ENCODE assay signal across 10 cellular contexts in genomic region chr16:4392382-4393242, GRCh38. TPM values are rescaled to one million over a fixed set of nuclear protein-coding genes. Genes with fewer than 3 reads are reported as not detected.
A peak's percentile ranks its signal among the peaks of the same experiment; 100 is the strongest.
DNase-seq lines count a peak whose midpoint lies in the region; ATAC-seq, FAIRE-seq and TF ChIP-seq lines count a peak whose summit lies in the region.
"Had no signal": no experiment of that assay in that cellular context is flagged by ENCODE, and none has a peak within 500 bp of the region (broad histone marks: within the 10 kb centered on the region; RNA-seq: fewer than 3 reads in every experiment).

No MANE protein-coding gene starts in this region.

- peak overlapping the region; percentile 74 for H3K56ac ChIP-seq in H9 (ENCODE audit: insufficient read length, low read depth, low read length)

- H3K4me3 ChIP-seq in left ventricle myocardium inferior (no peak overlapping the region), skeletal muscle tissue (ENCODE audit: low read length in 3 of 3) (no peak overlapping the region), HepG2 (replicated peaks in 1 of 3; ENCODE audit: insufficient read depth in 1 of 3, low read depth in 2 of 3, low read length in 3 of 3) (no peak overlapping the region)

- peaks cover 4 to 6% (median 5%) of the 10 kb centered on the region in 3 experiments; a peak in 3 of 7 replicates for H3K36me3 Mint-ChIP-seq in H9 (ENCODE audit: insufficient read depth in 1 of 3, low read depth in 3 of 3)
- peaks cover 2% of the 10 kb centered on the region; the same call in 1 of the 2 replicates for H3K36me3 Mint-ChIP-seq in WTC11
- no peaks in the 10 kb centered on the region for H3K36me3 Mint-ChIP-seq in activated naive CD4-positive, alpha-beta T cell treated with anti-CD3 and anti-CD28 coated beads for 36 hours (ENCODE audit: low read depth)

- no peaks in the 10 kb centered on the region for H3K79me2 ChIP-seq in H9 (ENCODE audit: insufficient read depth, low read length)
- no peaks in the 10 kb centered on the region for H3K79me2 ChIP-seq in HepG2 (ENCODE audit: insufficient read depth, low read length)

- H3K23ac ChIP-seq in H9 (ENCODE audit: insufficient read length, low read depth, low read length) = no peak overlapping the region

- peak overlapping the region; percentile 39 for H3K4ac ChIP-seq in H9 (ENCODE audit: low read depth, low read length)

- TF ChIP-seq POLR2A in HepG2 (IDR thresholded peaks at IDR 0.05; ENCODE audit: insufficient read depth in 1 of 2, low read depth in 2 of 2, low read length in 2 of 2) = no peak

- DNase-seq in H9 (peak; percentile 94), WTC11 (ENCODE audit: low spot score) (peak; percentile 81), left ventricle myocardium inferior (peak; percentile 27), HepG2 (ENCODE audit: low spot score) (no peak), germinal center (ENCODE audit: low spot score) (no peak)
- DNase-seq in activated CD4-positive, alpha-beta T cell treated with anti-CD3 and anti-CD28 coated beads for 1 hour = no peak
- DNase-seq in activated naive CD4-positive, alpha-beta T cell treated with anti-CD3 and anti-CD28 coated beads for 36 hours = no peak
- DNase-seq: activated CD4-positive, CD25-positive, alpha-beta regulatory T cell treated with anti-CD3 and anti-CD28 coated beads, Interleukin-2, amount 50 U/mL, for 72 hours had no signal

- H3K27me3 ChIP-seq in H9 (ENCODE audit: insufficient read depth, low read length) (no peaks in the 10 kb centered on the region), left ventricle myocardium inferior (ENCODE audit: low read depth) (no peaks in the 10 kb centered on the region), skeletal muscle tissue (ENCODE audit: control insufficient read depth in 3 of 3, insufficient read depth in 3 of 3, low read length in 3 of 3) (no peaks in the 10 kb centered on the region), HepG2 (ENCODE audit: control insufficient read depth in 1 of 2, insufficient read depth in 2 of 2, low read length in 2 of 2) (no peaks in the 10 kb centered on the region)

- H4K20me1 ChIP-seq in H9 (ENCODE audit: control insufficient read depth, insufficient read depth, insufficient read length) (no peaks in the 10 kb centered on the region), HepG2 (ENCODE audit: insufficient read depth, low read length) (no peaks in the 10 kb centered on the region)

- no peak overlapping the region for H3T11ph ChIP-seq in H9 (ENCODE audit: low read length)

- H2BK120ac ChIP-seq in H9 (ENCODE audit: low read depth, low read length, poor library complexity, severe bottlenecking) = peak overlapping the region; percentile 93

- no peaks in the 10 kb centered on the region for H3K79me1 ChIP-seq in H9 (ENCODE audit: insufficient read depth, low read depth, low read length, poor library complexity, severe bottlenecking)

- POLR2A ChIA-PET in WTC11 (lab: Charles Lee) = interaction anchor here (0.6 to 3.2 kb wide), 12 partner anchors 10 to 214 kb away, joined by 3 to 25 read pairs (median 6); partner anchors contain the start of genes PAM16 and TFAP4
- POLR2A ChIA-PET in HepG2 (lab: Yijun Ruan, JAX) = interaction anchor here (1.2 to 1.6 kb wide), 2 partner anchors 18 to 47 kb away, joined by 3 read pairs; no protein-coding TSS in a partner anchor

- H2AK5ac ChIP-seq in H9 (ENCODE audit: insufficient read length, low read length) = peak overlapping the region; percentile 76

- TF ChIP-seq RAD21 in HepG2 (CRISPR knock-in tag; IDR thresholded peaks at IDR 0.05) = no peak

- peak overlapping the region; percentile 83 for H4K5ac ChIP-seq in H9 (ENCODE audit: insufficient read length, low read depth, low read length)

- H3K27me3 Mint-ChIP-seq in H9 (ENCODE audit: low read depth) (no peaks in the 10 kb centered on the region), WTC11 (ENCODE audit: low read depth) (no peaks in the 10 kb centered on the region)
- H3K27me3 Mint-ChIP-seq in activated naive CD4-positive, alpha-beta T cell treated with anti-CD3 and anti-CD28 coated beads for 36 hours (ENCODE audit: low read depth) = no peaks in the 10 kb centered on the region

- peak overlapping the region; percentile 80 for H2BK5ac ChIP-seq in H9 (ENCODE audit: insufficient read length, low read length)

- CTCF ChIA-PET in WTC11 (lab: Charles Lee) (interaction anchor here (0.6 to 9.6 kb wide), 27 partner anchors 10 to 433 kb away, joined by 3 to 316 read pairs (median 5); partner anchors contain the start of genes MGRN1, PAM16, TFAP4 and VASN), HepG2 (lab: Yijun Ruan, JAX; ENCODE audit: low intra/inter-chr PET ratio, low total read pairs) (no interaction called here)
- CTCF ChIA-PET in activated naive CD4-positive, alpha-beta T cell treated with anti-CD3 and anti-CD28 coated beads for 36 hours (lab: Charles Lee) = interaction anchor here (0.6 to 4.2 kb wide), 2 partner anchors 10 to 212 kb away, joined by 3 to 25 read pairs; no protein-coding TSS in a partner anchor

- no CpG with 5 or more reads among the region's 27 CpGs for WGBS in H9 (ENCODE audit: extremely low coverage, insufficient read length, low lambda C conversion rate)
- 97% methylated on average over 15 of the region's 27 CpGs for WGBS in HepG2 (ENCODE audit: low lambda C conversion rate)

- H3K23me2 ChIP-seq in H9 (ENCODE audit: insufficient read length, low read depth, low read length, poor library complexity, severe bottlenecking) = no peaks in the 10 kb centered on the region

- H3K14ac ChIP-seq in H9 (ENCODE audit: insufficient read depth, low read length) = peak overlapping the region; percentile 78

- H3K4me3 Mint-ChIP-seq in H9 (peak overlapping the region; percentile 32 to 56), WTC11 (peak overlapping the region; percentile 20; the same call in 1 of the 2 replicates)
- H3K4me3 Mint-ChIP-seq in activated naive CD4-positive, alpha-beta T cell treated with anti-CD3 and anti-CD28 coated beads for 36 hours = no peak overlapping the region

- in situ Hi-C loops in HepG2 (cut with HindIII; ENCODE audit: extremely low pct_ligation_motif_present, low pct_unique_long_range_greater_than_20kb) = no loop called here

- peak overlapping the region; percentile 78 for H2BK20ac ChIP-seq in H9 (ENCODE audit: low read depth, low read length, poor library complexity, severe bottlenecking)

- no peak overlapping the region for H2BK15ac ChIP-seq in H9 (ENCODE audit: low read depth, low read length)

- H2AFZ ChIP-seq in H9 (ENCODE audit: low read length) (no peak overlapping the region), HepG2 (ENCODE audit: low read length) (no peak overlapping the region)

- no peaks in the 10 kb centered on the region for H3K9me3 ChIP-seq in H9 (ENCODE audit: control insufficient read depth, low read depth, low read length)
- H3K9me3 ChIP-seq in left ventricle myocardium inferior (replicated peaks) = no peaks in the 10 kb centered on the region
- H3K9me3 ChIP-seq in skeletal muscle tissue (ENCODE audit: control insufficient read depth in 3 of 3, low read length in 3 of 3) = no peaks in the 10 kb centered on the region
- no peaks in the 10 kb centered on the region for H3K9me3 ChIP-seq in HepG2 (ENCODE audit: low read length)

- H3K18ac ChIP-seq in H9 (ENCODE audit: insufficient read length, low read depth, low read length) = peak overlapping the region; percentile 89

- peak overlapping the region; percentile 97 to 99 (median 98) for H3K27ac Mint-ChIP-seq in H9
- H3K27ac Mint-ChIP-seq in WTC11 = peak overlapping the region; percentile 92
- H3K27ac Mint-ChIP-seq in activated naive CD4-positive, alpha-beta T cell treated with anti-CD3 and anti-CD28 coated beads for 36 hours = no peak overlapping the region

- no peak for FAIRE-seq in HepG2 (lab: Jason Lieb, UNC)
- FAIRE-seq: GM18507 had no signal

- H3K9me3 Mint-ChIP-seq in H9 (no peaks in the 10 kb centered on the region), WTC11 (no peaks in the 10 kb centered on the region)
- H3K9me3 Mint-ChIP-seq in activated naive CD4-positive, alpha-beta T cell treated with anti-CD3 and anti-CD28 coated beads for 36 hours = no peaks in the 10 kb centered on the region

- intact Hi-C loops in left ventricle myocardium inferior (cut with micrococcal nuclease) (no loop called here), HepG2 (cut with micrococcal nuclease; ENCODE audit: unreplicated experiment) (no loop called here)
- intact Hi-C loops in activated naive CD4-positive, alpha-beta T cell treated with anti-CD3 and anti-CD28 coated beads for 36 hours (cut with micrococcal nuclease) = no loop called here

- no TSS peak for BruUV-seq in HepG2 (replicated peaks; lab: Mats Ljungman, UMichigan)

- H2BK12ac ChIP-seq in H9 (ENCODE audit: insufficient read length, low read depth, low read length) = peak overlapping the region; percentile 59

- TF ChIP-seq EP300 in HepG2 (IDR thresholded peaks at IDR 0.05; ENCODE audit: low read depth in 2 of 2, low read length in 2 of 2) (no peak), HepG2 (CRISPR knock-in tag; IDR thresholded peaks at IDR 0.05; ENCODE audit: borderline replicate concordance) (no peak)

- H3K4me2 ChIP-seq in H9 (ENCODE audit: insufficient read depth, insufficient read length, low read length) (peak overlapping the region; percentile 11), HepG2 (ENCODE audit: low read depth, low read length) (no peak overlapping the region)

- H3K36me3 ChIP-seq in left ventricle myocardium inferior (peaks cover 17% of the 10 kb centered on the region), skeletal muscle tissue (ENCODE audit: control insufficient read depth in 3 of 3, insufficient read depth in 3 of 3, low read length in 3 of 3) (peaks cover 8 to 21% (median 8%) of the 10 kb centered on the region in 3 donors), HepG2 (replicated peaks in 1 of 2; ENCODE audit: control insufficient read depth in 1 of 2, insufficient read depth in 2 of 2, low read length in 2 of 2) (peaks cover 2 to 9% of the 10 kb centered on the region in 2 experiments; a peak in 2 of 5 replicates)

- peak overlapping the region; percentile 86 for H4K8ac ChIP-seq in H9 (replicated peaks; ENCODE audit: insufficient read length, low read depth, low read length)

- H3K4me1 Mint-ChIP-seq in H9 (peaks cover 41 to 50% of the 10 kb centered on the region in 2 experiments), WTC11 (peaks cover 48% of the 10 kb centered on the region)
- H3K4me1 Mint-ChIP-seq in activated naive CD4-positive, alpha-beta T cell treated with anti-CD3 and anti-CD28 coated beads for 36 hours (ENCODE audit: low read depth) = no peaks in the 10 kb centered on the region

- no peak overlapping the region for H3K9ac ChIP-seq in H9 (ENCODE audit: extremely low read depth, insufficient read length, low read length)
- H3K9ac ChIP-seq in skeletal muscle tissue (ENCODE audit: low read depth in 1 of 3, low read length in 3 of 3) = no peak overlapping the region
- H3K9ac ChIP-seq in HepG2 (ENCODE audit: insufficient read depth, low read depth, low read length) = no peak overlapping the region

- peak; percentile 76 for ATAC-seq in WTC11
- no peak for ATAC-seq in HepG2

- peak overlapping the region; percentile 83 for H3K27ac ChIP-seq in H9 (ENCODE audit: insufficient read length, low read depth, low read length)
- peak overlapping the region; percentile 63 for H3K27ac ChIP-seq in left ventricle myocardium inferior (replicated peaks)
- H3K27ac ChIP-seq in skeletal muscle tissue (ENCODE audit: low read depth, low read length) = peak overlapping the region; percentile 37
- no peak overlapping the region for H3K27ac ChIP-seq in HepG2 (ENCODE audit: extremely low read length, insufficient read depth, low read length)

- TF ChIP-seq CTCF in H9 (conservative IDR thresholded peaks at IDR 0.05) (no peak), WTC11 (IDR thresholded peaks at IDR 0.05) (no peak), left ventricle myocardium inferior (IDR thresholded peaks at IDR 0.05; ENCODE audit: borderline replicate concordance) (no peak), HepG2 (CRISPR knock-in tag; IDR thresholded peaks at IDR 0.05) (no peak)

- H3K4me1 ChIP-seq in H9 (ENCODE audit: insufficient read depth, low read length) = peaks cover 5% of the 10 kb centered on the region; the same call in 1 of the 2 replicates
- peaks cover 52% of the 10 kb centered on the region for H3K4me1 ChIP-seq in left ventricle myocardium inferior
- peaks cover 2 to 21% (median 17%) of the 10 kb centered on the region in 3 donors for H3K4me1 ChIP-seq in skeletal muscle tissue (ENCODE audit: control insufficient read depth in 3 of 3, insufficient read depth in 3 of 3, low read length in 3 of 3)
- peaks cover 20% of the 10 kb centered on the region for H3K4me1 ChIP-seq in HepG2 (ENCODE audit: insufficient read depth, low read length)

- peak overlapping the region; percentile 88 for H4K91ac ChIP-seq in H9 (ENCODE audit: insufficient read length, low read depth, low read length)

RNA-seq across cellular contexts. Expression of gene VASN, which starts 21.0 kb away (rescaled TPM):
- total RNA-seq in H9 (2021) (10.8 and 11.0 TPM in 2 replicates), WTC11 (2021) (8.0 to 9.1 TPM (median 8.3 TPM) in 3 replicates), left ventricle myocardium inferior (5.5 TPM), skeletal muscle tissue (13.0 TPM), HepG2 (2016; rRNA removed; fragmentation: Illumina TruSeq; extraction: Trizol) (6.9 and 18.2 TPM in 2 replicates)
- total RNA-seq in HepG2 (2016; cell fraction: cytosol; rRNA removed; fragmentation: Illumina TruSeq; extraction: Trizol; ENCODE audit: low read depth) = 2.8 and 3.3 TPM in 2 replicates
- 5.9 and 17.8 TPM in 2 replicates for total RNA-seq in HepG2 (2016; cell fraction: insoluble cytoplasmic fraction; rRNA removed; fragmentation: Illumina TruSeq; extraction: Trizol)
- total RNA-seq in HepG2 (2016; cell fraction: membrane; rRNA removed; fragmentation: Illumina TruSeq; extraction: Trizol) = 5.8 and 6.6 TPM in 2 replicates
- 22.5 and 25.6 TPM in 2 replicates for total RNA-seq in HepG2 (2016; cell fraction: nucleus; rRNA removed; fragmentation: Illumina TruSeq; extraction: Trizol)
- 8.4 and 15.5 TPM in 2 replicates for polyA plus RNA-seq in HepG2 (2011; rRNA removed)
- 9.0 and 15.7 TPM in 2 replicates for polyA plus RNA-seq in HepG2 (2011; cell fraction: cytosol; rRNA removed)
- polyA plus RNA-seq in HepG2 (2011; cell fraction: nucleus; rRNA removed) = 47.1 and 58.1 TPM in 2 replicates
- 9.8 and 16.9 TPM in 2 replicates for polyA plus RNA-seq in HepG2 (2012)
- 2.3 and 2.6 TPM in 2 replicates for polyA plus RNA-seq in HepG2 (2016; cell fraction: cytosol; fragmentation: Illumina TruSeq; extraction: Trizol; ENCODE audit: low read depth)
- 7.7 and 10.2 TPM in 2 replicates for polyA plus RNA-seq in HepG2 (2016; cell fraction: insoluble cytoplasmic fraction; fragmentation: Illumina TruSeq; extraction: Trizol; ENCODE audit: low read depth)
- 3.1 and 4.1 TPM in 2 replicates for polyA plus RNA-seq in HepG2 (2016; cell fraction: membrane; fragmentation: Illumina TruSeq; extraction: Trizol; ENCODE audit: low read depth)
- polyA plus RNA-seq in HepG2 (2016; cell fraction: nucleus; fragmentation: Illumina TruSeq; extraction: Trizol; ENCODE audit: insufficient read depth, low read depth) = 40.8 and 43.4 TPM in 2 replicates
- 1.2 and 47.2 TPM in 2 replicates for polyA minus RNA-seq in HepG2 (2011; rRNA and poly(A)+ RNA removed; ENCODE audit: low replicate concordance)
- polyA minus RNA-seq in HepG2 (2011; cell fraction: cytosol; rRNA and poly(A)+ RNA removed) = 18.8 and 21.5 TPM in 2 replicates
- polyA minus RNA-seq in HepG2 (2011; cell fraction: nucleus; rRNA and poly(A)+ RNA removed) = 32.1 and 35.9 TPM in 2 replicates
- total RNA-seq in activated naive CD4-positive, alpha-beta T cell treated with anti-CD3 and anti-CD28 coated beads for 36 hours = not detected

RNA-seq across cellular contexts. Expression of gene CORO7, which starts 23.8 kb away (rescaled TPM):
- 33.8 and 38.4 TPM in 2 replicates for total RNA-seq in H9 (2021)
- 36.7 to 45.5 TPM (median 38.6 TPM) in 3 replicates for total RNA-seq in WTC11 (2021)
- total RNA-seq in left ventricle myocardium inferior = 12.5 TPM
- 14.6 TPM for total RNA-seq in skeletal muscle tissue
- total RNA-seq in HepG2 (2016; rRNA removed; fragmentation: Illumina TruSeq; extraction: Trizol) = 5.9 and 9.9 TPM in 2 replicates
- total RNA-seq in HepG2 (2016; cell fraction: cytosol; rRNA removed; fragmentation: Illumina TruSeq; extraction: Trizol; ENCODE audit: low read depth) = 5.5 and 8.0 TPM in 2 replicates
- 4.0 and 11.9 TPM in 2 replicates for total RNA-seq in HepG2 (2016; cell fraction: insoluble cytoplasmic fraction; rRNA removed; fragmentation: Illumina TruSeq; extraction: Trizol)
- total RNA-seq in HepG2 (2016; cell fraction: membrane; rRNA removed; fragmentation: Illumina TruSeq; extraction: Trizol) = 3.5 and 3.8 TPM in 2 replicates
- 13.2 and 15.4 TPM in 2 replicates for total RNA-seq in HepG2 (2016; cell fraction: nucleus; rRNA removed; fragmentation: Illumina TruSeq; extraction: Trizol)
- polyA plus RNA-seq in HepG2 (2011; rRNA removed) = 14.3 and 17.1 TPM in 2 replicates
- polyA plus RNA-seq in HepG2 (2011; cell fraction: cytosol; rRNA removed) = 2.7 and 6.4 TPM in 2 replicates
- polyA plus RNA-seq in HepG2 (2011; cell fraction: nucleus; rRNA removed) = 179 and 209 TPM in 2 replicates
- polyA plus RNA-seq in HepG2 (2012) = 9.1 and 11.1 TPM in 2 replicates
- 0.66 and 0.77 TPM in 2 replicates for polyA plus RNA-seq in HepG2 (2016; cell fraction: cytosol; fragmentation: Illumina TruSeq; extraction: Trizol; ENCODE audit: low read depth)
- polyA plus RNA-seq in HepG2 (2016; cell fraction: insoluble cytoplasmic fraction; fragmentation: Illumina TruSeq; extraction: Trizol; ENCODE audit: low read depth) = 4.2 and 5.3 TPM in 2 replicates
- polyA plus RNA-seq in HepG2 (2016; cell fraction: membrane; fragmentation: Illumina TruSeq; extraction: Trizol; ENCODE audit: low read depth) = 1.1 and 2.1 TPM in 2 replicates
- polyA plus RNA-seq in HepG2 (2016; cell fraction: nucleus; fragmentation: Illumina TruSeq; extraction: Trizol; ENCODE audit: insufficient read depth, low read depth) = 28.1 and 39.8 TPM in 2 replicates
- 26.6 and 27.6 TPM in 2 replicates for polyA minus RNA-seq in HepG2 (2011; rRNA and poly(A)+ RNA removed; ENCODE audit: low replicate concordance)
- 8.2 and 9.7 TPM in 2 replicates for polyA minus RNA-seq in HepG2 (2011; cell fraction: cytosol; rRNA and poly(A)+ RNA removed)
- polyA minus RNA-seq in HepG2 (2011; cell fraction: nucleus; rRNA and poly(A)+ RNA removed) = 35.3 and 35.7 TPM in 2 replicates
- total RNA-seq in activated naive CD4-positive, alpha-beta T cell treated with anti-CD3 and anti-CD28 coated beads for 36 hours = 10 to 100 TPM; 39.7 to 43.3 TPM

RNA-seq across cellular contexts. Expression of gene DNAJA3, which starts 33.1 kb away (rescaled TPM):
- total RNA-seq in H9 (2021) (56.2 and 60.5 TPM in 2 replicates), WTC11 (2021) (54.8 to 64.1 TPM (median 56.0 TPM) in 3 replicates), left ventricle myocardium inferior (74.2 TPM), skeletal muscle tissue (35.5 TPM), HepG2 (2016; rRNA removed; fragmentation: Illumina TruSeq; extraction: Trizol) (75.3 and 77.0 TPM in 2 replicates)
- 25.0 and 28.5 TPM in 2 replicates for total RNA-seq in HepG2 (2016; cell fraction: cytosol; rRNA removed; fragmentation: Illumina TruSeq; extraction: Trizol; ENCODE audit: low read depth)
- 71.5 and 76.4 TPM in 2 replicates for total RNA-seq in HepG2 (2016; cell fraction: insoluble cytoplasmic fraction; rRNA removed; fragmentation: Illumina TruSeq; extraction: Trizol)
- 43.5 and 45.7 TPM in 2 replicates for total RNA-seq in HepG2 (2016; cell fraction: membrane; rRNA removed; fragmentation: Illumina TruSeq; extraction: Trizol)
- total RNA-seq in HepG2 (2016; cell fraction: nucleus; rRNA removed; fragmentation: Illumina TruSeq; extraction: Trizol) = 42.9 and 52.3 TPM in 2 replicates
- 79.9 and 83.3 TPM in 2 replicates for polyA plus RNA-seq in HepG2 (2011; rRNA removed)
- polyA plus RNA-seq in HepG2 (2011; cell fraction: cytosol; rRNA removed) = 73.4 and 79.2 TPM in 2 replicates
- 121 and 132 TPM in 2 replicates for polyA plus RNA-seq in HepG2 (2011; cell fraction: nucleus; rRNA removed)
- 51.0 and 51.3 TPM in 2 replicates for polyA plus RNA-seq in HepG2 (2012)
- polyA plus RNA-seq in HepG2 (2016; cell fraction: cytosol; fragmentation: Illumina TruSeq; extraction: Trizol; ENCODE audit: low read depth) = 9.0 and 9.9 TPM in 2 replicates
- 60.7 and 69.6 TPM in 2 replicates for polyA plus RNA-seq in HepG2 (2016; cell fraction: insoluble cytoplasmic fraction; fragmentation: Illumina TruSeq; extraction: Trizol; ENCODE audit: low read depth)
- polyA plus RNA-seq in HepG2 (2016; cell fraction: membrane; fragmentation: Illumina TruSeq; extraction: Trizol; ENCODE audit: low read depth) = 16.3 and 18.8 TPM in 2 replicates
- 95.3 and 101 TPM in 2 replicates for polyA plus RNA-seq in HepG2 (2016; cell fraction: nucleus; fragmentation: Illumina TruSeq; extraction: Trizol; ENCODE audit: insufficient read depth, low read depth)
- polyA minus RNA-seq in HepG2 (2011; rRNA and poly(A)+ RNA removed; ENCODE audit: low replicate concordance) = 68.2 and 70.0 TPM in 2 replicates
- 33.7 and 41.2 TPM in 2 replicates for polyA minus RNA-seq in HepG2 (2011; cell fraction: cytosol; rRNA and poly(A)+ RNA removed)
- polyA minus RNA-seq in HepG2 (2011; cell fraction: nucleus; rRNA and poly(A)+ RNA removed) = 60.1 and 62.8 TPM in 2 replicates
- 10 to 100 TPM; 86.7 to 88.0 TPM for total RNA-seq in activated naive CD4-positive, alpha-beta T cell treated with anti-CD3 and anti-CD28 coated beads for 36 hours

RNA-seq across cellular contexts. Expression of gene PAM16, which starts 41.5 kb away (rescaled TPM):
- total RNA-seq in H9 (2021) = 80.4 and 81.8 TPM in 2 replicates
- total RNA-seq in WTC11 (2021) = 87.2 to 93.7 TPM (median 88.9 TPM) in 3 replicates
- total RNA-seq in left ventricle myocardium inferior = 67.3 TPM
- 32.9 TPM for total RNA-seq in skeletal muscle tissue
- total RNA-seq in HepG2 (2016; rRNA removed; fragmentation: Illumina TruSeq; extraction: Trizol) = 39.5 and 51.8 TPM in 2 replicates
- total RNA-seq in HepG2 (2016; cell fraction: cytosol; rRNA removed; fragmentation: Illumina TruSeq; extraction: Trizol; ENCODE audit: low read depth) = 62.7 and 78.9 TPM in 2 replicates
- 44.0 and 55.1 TPM in 2 replicates for total RNA-seq in HepG2 (2016; cell fraction: insoluble cytoplasmic fraction; rRNA removed; fragmentation: Illumina TruSeq; extraction: Trizol)
- 48.0 and 59.1 TPM in 2 replicates for total RNA-seq in HepG2 (2016; cell fraction: membrane; rRNA removed; fragmentation: Illumina TruSeq; extraction: Trizol)
- 21.8 and 30.9 TPM in 2 replicates for total RNA-seq in HepG2 (2016; cell fraction: nucleus; rRNA removed; fragmentation: Illumina TruSeq; extraction: Trizol)
- polyA plus RNA-seq in HepG2 (2011; rRNA removed) = 51.5 and 64.5 TPM in 2 replicates
- 79.1 and 106 TPM in 2 replicates for polyA plus RNA-seq in HepG2 (2011; cell fraction: cytosol; rRNA removed)
- polyA plus RNA-seq in HepG2 (2011; cell fraction: nucleus; rRNA removed) = 59.7 and 63.8 TPM in 2 replicates
- polyA plus RNA-seq in HepG2 (2012) = 28.9 and 43.2 TPM in 2 replicates
- polyA plus RNA-seq in HepG2 (2016; cell fraction: cytosol; fragmentation: Illumina TruSeq; extraction: Trizol; ENCODE audit: low read depth) = 51.5 and 69.1 TPM in 2 replicates
- 31.2 and 31.7 TPM in 2 replicates for polyA plus RNA-seq in HepG2 (2016; cell fraction: insoluble cytoplasmic fraction; fragmentation: Illumina TruSeq; extraction: Trizol; ENCODE audit: low read depth)
- 35.5 and 47.0 TPM in 2 replicates for polyA plus RNA-seq in HepG2 (2016; cell fraction: membrane; fragmentation: Illumina TruSeq; extraction: Trizol; ENCODE audit: low read depth)
- 70.3 and 85.7 TPM in 2 replicates for polyA plus RNA-seq in HepG2 (2016; cell fraction: nucleus; fragmentation: Illumina TruSeq; extraction: Trizol; ENCODE audit: insufficient read depth, low read depth)
- 22.9 and 24.5 TPM in 2 replicates for polyA minus RNA-seq in HepG2 (2011; rRNA and poly(A)+ RNA removed; ENCODE audit: low replicate concordance)
- 13.2 and 17.4 TPM in 2 replicates for polyA minus RNA-seq in HepG2 (2011; cell fraction: cytosol; rRNA and poly(A)+ RNA removed)
- 12.3 and 12.9 TPM in 2 replicates for polyA minus RNA-seq in HepG2 (2011; cell fraction: nucleus; rRNA and poly(A)+ RNA removed)
- 10 to 100 TPM; 67.8 to 71.3 TPM for total RNA-seq in activated naive CD4-positive, alpha-beta T cell treated with anti-CD3 and anti-CD28 coated beads for 36 hours

Comparison
In these comparisons a context has a peak if more than half of its experiments do, and no peak if none do; other contexts are left out.
1. DNase-seq: peak in H9 (single experiment), WTC11 (single experiment) and left ventricle myocardium inferior (single experiment); none in HepG2 (single experiment), germinal center (single experiment), activated CD4-positive, alpha-beta T cell treated with anti-CD3 and anti-CD28 coated beads for 1 hour (single experiment) and activated naive CD4-positive, alpha-beta T cell treated with anti-CD3 and anti-CD28 coated beads for 36 hours (single experiment).